ENCODE assay signal across 11 cellular contexts in genomic region chr5:55187370-55187769, GRCh38. TPM values are rescaled to one million over a fixed set of nuclear protein-coding genes. Genes with fewer than 3 reads are reported as not detected.
DNase-seq lines count a peak whose midpoint lies in the region; ATAC-seq and TF ChIP-seq lines count a peak whose summit lies in the region.
"Had no signal": no experiment of that assay in that cellular context is flagged by ENCODE, and none has a peak within 500 bp of the region (broad histone marks: within the 10 kb centered on the region; RNA-seq: fewer than 3 reads in every experiment).

No MANE protein-coding gene starts in this region.

- H3K36me3 Mint-ChIP-seq in endodermal cell (ENCODE audit: low read depth), result no peaks in the 10 kb centered on the region

- TF ChIP-seq EP300 in gastroesophageal sphincter (IDR thresholded peaks at IDR 0.05), result no peak

- 50 to 52% methylated on average over 4 of the region's 4 CpGs for WGBS in heart right ventricle, 2 donors
- 46 to 58% methylated on average over 2 to 4 of the region's 4 CpGs for WGBS in endodermal cell (ENCODE audit: insufficient coverage in 1 of 2, insufficient read length in 1 of 2), 2 experiments
- WGBS in gastroesophageal sphincter (ENCODE audit: low coverage in 1 of 2), 2 donors, result 32 to 48% methylated on average over 2 to 4 of the region's 4 CpGs

- no peaks in the 10 kb centered on the region for H3K4me1 ChIP-seq in cardiac muscle cell (ENCODE audit: low read depth)
- H3K4me1 ChIP-seq in heart right ventricle, result no peaks in the 10 kb centered on the region
- H3K4me1 ChIP-seq in endodermal cell (ENCODE audit: control insufficient read depth, insufficient read depth, low read length), result no peaks in the 10 kb centered on the region
- no peaks in the 10 kb centered on the region for H3K4me1 ChIP-seq in gastroesophageal sphincter
- H3K4me1 ChIP-seq: right atrium auricular region had no signal

- ATAC-seq in heart right ventricle (no peak), GM21390 (IDR thresholded peaks at IDR 0.05; ENCODE audit: unreplicated experiment) (no peak), gastroesophageal sphincter (no peak)

- peaks cover 7% of the 10 kb centered on the region for H3K4me1 Mint-ChIP-seq in endodermal cell

- no peak overlapping the region for H3K27ac Mint-ChIP-seq in endodermal cell

- TF ChIP-seq POLR2A in gastroesophageal sphincter (IDR thresholded peaks at IDR 0.05), result no peak

- H3K4me3 Mint-ChIP-seq in endodermal cell, result no peak overlapping the region

- H3K27ac ChIP-seq in cardiac muscle cell (no peak overlapping the region), heart right ventricle (no peak overlapping the region), endodermal cell (ENCODE audit: low read depth, low read length) (no peak overlapping the region), gastroesophageal sphincter (no peak overlapping the region)
- H3K27ac ChIP-seq: dorsolateral prefrontal cortex, right atrium auricular region had no signal

- H3K27me3 Mint-ChIP-seq in endodermal cell (ENCODE audit: insufficient read depth), result peaks cover 50% of the 10 kb centered on the region

- no peaks in the 10 kb centered on the region for H3K36me3 ChIP-seq in cardiac muscle cell
- no peaks in the 10 kb centered on the region for H3K36me3 ChIP-seq in heart right ventricle
- H3K36me3 ChIP-seq in endodermal cell (ENCODE audit: control insufficient read depth, insufficient read depth, low read length), result no peaks in the 10 kb centered on the region
- H3K36me3 ChIP-seq in gastroesophageal sphincter, result no peaks in the 10 kb centered on the region
- H3K36me3 ChIP-seq: right atrium auricular region had no signal

- H3K27me3 ChIP-seq in cardiac muscle cell (peaks cover 61% of the 10 kb centered on the region), heart right ventricle (peaks cover 0 to 99% (median 92%) of the 10 kb centered on the region in 7 donors), endodermal cell (ENCODE audit: control insufficient read depth, insufficient read depth, low read length, poor library complexity, severe bottlenecking) (peaks cover 55% of the 10 kb centered on the region), gastroesophageal sphincter (peaks cover 74% of the 10 kb centered on the region)
- H3K27me3 ChIP-seq: right atrium auricular region had no signal

- peak in 1 of 2 donors; percentile 19 for DNase-seq in cardiac muscle cell (ENCODE audit: low read depth in 1 of 2, low spot score in 1 of 2)
- DNase-seq in heart right ventricle, result no peak
- peak; percentile 79 for DNase-seq in NCI-H748 (lab: John Stamatoyannopoulos, UW; ENCODE audit: unreplicated experiment)
- no peak for DNase-seq in endodermal cell
- DNase-seq in NK-92 treated with Interleukin-12 subunit alpha and Interleukin-12 subunit beta, amount 100 ng/mL, for 24 hours (lab: John Stamatoyannopoulos, UW), result no peak
- DNase-seq in stimulated activated CD4-positive, alpha-beta T cell treated with anti-CD3 and anti-CD28 coated beads, Interleukin-2, amount 100 ng/mL, for 24 hours, result no peak
- DNase-seq: dorsolateral prefrontal cortex, T-helper 9 cell had no signal

- no peak overlapping the region for H3K4me3 ChIP-seq in cardiac muscle cell
- no peak overlapping the region for H3K4me3 ChIP-seq in heart right ventricle
- H3K4me3 ChIP-seq in endodermal cell (ENCODE audit: low read length), result no peak overlapping the region
- H3K4me3 ChIP-seq in gastroesophageal sphincter, result no peak overlapping the region
- H3K4me3 ChIP-seq: dorsolateral prefrontal cortex, right atrium auricular region had no signal

- no peak overlapping the region for H3K9ac ChIP-seq in endodermal cell (ENCODE audit: extremely low read depth, low read length, poor library complexity, severe bottlenecking)

- H3K9me3 ChIP-seq in cardiac muscle cell (ENCODE audit: low read depth) (no peaks in the 10 kb centered on the region), heart right ventricle (peaks cover 0 to 6% (median 0%) of the 10 kb centered on the region in 11 donors), endodermal cell (ENCODE audit: control insufficient read depth, low read length) (peaks cover 5% of the 10 kb centered on the region), gastroesophageal sphincter (peaks cover 0 to 6% (median 0%) of the 10 kb centered on the region in 3 donors)
- H3K9me3 ChIP-seq: right atrium auricular region had no signal

- TF ChIP-seq CTCF in cardiac muscle cell (IDR thresholded peaks at IDR 0.05; ENCODE audit: low read depth, low read length), result peak; percentile 33
- TF ChIP-seq CTCF in heart right ventricle (IDR thresholded peaks at IDR 0.05), result peak in 2 of 9 donors; percentile 4 to 19
- peak; percentile 64 for TF ChIP-seq CTCF in endodermal cell (conservative IDR thresholded peaks at IDR 0.05)
- TF ChIP-seq CTCF in gastroesophageal sphincter (IDR thresholded peaks at IDR 0.05), result no peak

- no peaks in the 10 kb centered on the region for H3K9me3 Mint-ChIP-seq in endodermal cell

- intact Hi-C loops in heart right ventricle (cut with DNase I), result no loop called here

RNA-seq across cellular contexts. Expression of gene CDC20B, which starts 14.4 kb away (rescaled TPM):
- total RNA-seq in cardiac muscle cell (0.32 and 0.45 TPM in 2 replicates), heart right ventricle (not detected), endodermal cell (under 1 TPM; 0.13 to 0.20 TPM), gastroesophageal sphincter (not detected)
- polyA plus RNA-seq in cardiac muscle cell (0.39 and 0.89 TPM in 2 replicates), heart right ventricle (not detected)
- polyA plus RNA-seq in endodermal cell (2013, experiment 1 of 2), result 0.21 TPM
- polyA plus RNA-seq in endodermal cell (2013, experiment 2 of 2), result not detected
- total RNA-seq: right atrium auricular region had no signal

RNA-seq across cellular contexts. Expression of gene GPX8, which starts 27.4 kb away (rescaled TPM):
- total RNA-seq in cardiac muscle cell (44.5 and 57.1 TPM in 2 replicates), heart right ventricle (10 to 100 TPM in 2 of 10 donors, 1 to 10 TPM in 8; 3.0 to 13.5 (median 6.0) TPM), endodermal cell (10 to 100 TPM; 47.9 to 68.9 TPM), gastroesophageal sphincter (10 to 100 TPM in 3 of 4 donors, 1 to 10 TPM in 1; 9.2 to 32.7 (median 11.5) TPM)
- polyA plus RNA-seq in cardiac muscle cell (68.5 and 71.1 TPM in 2 replicates), heart right ventricle (10 to 100 TPM in 1 of 2 donors, 1 to 10 TPM in 1; 4.8 to 10.9 TPM)
- polyA plus RNA-seq in endodermal cell (2013, experiment 1 of 2), result 64.2 TPM
- 58.5 TPM for polyA plus RNA-seq in endodermal cell (2013, experiment 2 of 2)

RNA-seq across cellular contexts. Expression of gene MCIDAS, which starts 39.7 kb away (rescaled TPM):
- total RNA-seq in cardiac muscle cell (not detected in 2 replicates), heart right ventricle (not detected), endodermal cell (1 to 10 TPM in 1 of 2 donors, under 1 TPM in 1; 0.58 to 1.4 TPM), gastroesophageal sphincter (not detected)
- polyA plus RNA-seq in cardiac muscle cell (0.49 TPM in 1 of 2 replicates, not detected in the other), heart right ventricle (not detected)
- 0.32 TPM for polyA plus RNA-seq in endodermal cell (2013, experiment 1 of 2)
- polyA plus RNA-seq in endodermal cell (2013, experiment 2 of 2), result not detected
- total RNA-seq: right atrium auricular region had no signal

RNA-seq across cellular contexts. Expression of gene CCNO, which starts 46.0 kb away (rescaled TPM):
- total RNA-seq in cardiac muscle cell, result 0.14 and 0.51 TPM in 2 replicates
- polyA plus RNA-seq in cardiac muscle cell, result 0.12 and 0.72 TPM in 2 replicates
- under 1 TPM in 2 of 10 donors, not detected in 8; 0.15 to 0.41 TPM for total RNA-seq in heart right ventricle
- under 1 TPM in 1 of 2 donors, not detected in 1; 0.07 TPM for polyA plus RNA-seq in heart right ventricle
- total RNA-seq in endodermal cell, result 1 to 10 TPM; 5.1 to 9.7 TPM
- 0.75 TPM for polyA plus RNA-seq in endodermal cell (2013, experiment 1 of 2)
- polyA plus RNA-seq in endodermal cell (2013, experiment 2 of 2), result 0.83 TPM
- total RNA-seq in gastroesophageal sphincter, result not detected

Comparison
In these comparisons a context has a peak if more than half of its experiments do, and no peak if none do; other contexts are left out.
1. CTCF ChIP-seq: peak in cardiac muscle cell (single experiment) and endodermal cell (single experiment); none in gastroesophageal sphincter (0 of 4).